8 cellular contexts compared by ENCODE assay signal in the genomic region with DNA sequence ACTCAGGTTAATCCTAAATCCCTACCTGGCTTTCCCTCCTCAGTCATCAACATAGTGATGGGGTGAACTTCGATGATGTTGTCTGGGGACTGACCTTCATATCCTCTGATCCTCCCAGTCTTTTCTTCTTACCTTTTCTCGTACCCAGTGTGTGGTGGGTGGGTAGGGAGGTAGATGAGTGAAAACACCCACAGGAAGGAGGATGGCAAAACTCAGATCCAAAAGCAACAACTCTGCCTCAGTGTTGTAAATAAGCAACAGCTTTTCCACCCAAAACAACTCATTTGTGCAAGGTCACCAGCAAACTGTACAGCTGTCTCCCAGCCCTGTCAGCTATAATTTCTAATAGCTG. TPM values are rescaled to one million over a fixed set of nuclear protein-coding genes. Genes with fewer than 3 reads are reported as not detected.
DNase-seq lines count a peak whose midpoint lies in the region; ATAC-seq and TF ChIP-seq lines count a peak whose summit lies in the region.

No MANE protein-coding gene starts in this region.

- H4K91ac ChIP-seq in H9 (ENCODE audit: insufficient read length, low read depth, low read length) = no peak overlapping the region

- no peak for TF ChIP-seq CTCF in left ventricle myocardium inferior (IDR thresholded peaks at IDR 0.05; ENCODE audit: borderline replicate concordance)
- TF ChIP-seq CTCF in glutamatergic neuron (IDR thresholded peaks at IDR 0.05; ENCODE audit: partially characterized antibody, unreplicated experiment) = no peak
- TF ChIP-seq CTCF in H9 (conservative IDR thresholded peaks at IDR 0.05) = no peak

- WGBS in right cardiac atrium = 85% methylated on average over 2 of the region's 2 CpGs
- WGBS in H9 (ENCODE audit: extremely low coverage, insufficient read length, low lambda C conversion rate) = no CpG with 5 or more reads among the region's 2 CpGs

- no peaks in the 10 kb centered on the region for H3K9me3 Mint-ChIP-seq in activated T-helper 1 cell treated with anti-CD3 and anti-CD28 coated beads, Interleukin-12 subunit alpha, Interleukin-12 subunit beta, Interleukin-2, Interleukin-4 antibody, amounts not matched to agents 30 ng/mL and 10 ng/mL and 1 ng/mL, durations not matched to agents 14 hours and 24 hours and 36 hours
- H3K9me3 Mint-ChIP-seq in glutamatergic neuron (ENCODE audit: unreplicated experiment) (peaks cover 6% of the 10 kb centered on the region), H9 (no peaks in the 10 kb centered on the region)

- H3K27me3 Mint-ChIP-seq in activated T-helper 1 cell treated with anti-CD3 and anti-CD28 coated beads, Interleukin-12 subunit alpha, Interleukin-12 subunit beta, Interleukin-2, Interleukin-4 antibody, amounts not matched to agents 30 ng/mL and 10 ng/mL and 1 ng/mL, durations not matched to agents 14 hours and 24 hours and 36 hours (ENCODE audit: insufficient read depth) = no peaks in the 10 kb centered on the region
- H3K27me3 Mint-ChIP-seq in glutamatergic neuron (ENCODE audit: unreplicated experiment) (peaks cover 2% of the 10 kb centered on the region), H9 (ENCODE audit: low read depth) (no peaks in the 10 kb centered on the region)

- H3K14ac ChIP-seq in H9 (ENCODE audit: insufficient read depth, low read length) = no peak overlapping the region

- no peak overlapping the region for H2BK5ac ChIP-seq in H9 (ENCODE audit: insufficient read length, low read length)

- H2BK12ac ChIP-seq in H9 (ENCODE audit: insufficient read length, low read depth, low read length) = no peak overlapping the region

- H3K4me1 ChIP-seq in left ventricle myocardium inferior = peaks cover 64% of the 10 kb centered on the region
- H3K4me1 ChIP-seq in right cardiac atrium (ENCODE audit: control insufficient read depth, insufficient read depth, low read length) = peaks cover 3% of the 10 kb centered on the region
- H3K4me1 ChIP-seq in mucosa of rectum (ENCODE audit: control insufficient read depth in 2 of 2, insufficient read depth in 2 of 2, low read length in 2 of 2) = peaks cover 33 to 34% of the 10 kb centered on the region in 2 donors
- H3K4me1 ChIP-seq in H9 (ENCODE audit: insufficient read depth, low read length) = peaks cover 6% of the 10 kb centered on the region; the same call in 1 of the 2 replicates

- peaks cover 6% of the 10 kb centered on the region for H3K79me1 ChIP-seq in H9 (ENCODE audit: insufficient read depth, low read depth, low read length, poor library complexity, severe bottlenecking)

- H3K4me2 ChIP-seq in H9 (ENCODE audit: insufficient read depth, insufficient read length, low read length) = no peak overlapping the region

- ATAC-seq in right cardiac atrium = no peak

- H2BK120ac ChIP-seq in H9 (ENCODE audit: low read depth, low read length, poor library complexity, severe bottlenecking) = no peak overlapping the region

- no peak overlapping the region for H2BK20ac ChIP-seq in H9 (ENCODE audit: low read depth, low read length, poor library complexity, severe bottlenecking)

- DNase-seq in left ventricle myocardium inferior = no peak
- DNase-seq in right cardiac atrium = no peak
- DNase-seq in activated T-helper 1 cell treated with anti-CD3 and anti-CD28 coated beads, Interleukin-12 subunit alpha, Interleukin-12 subunit beta, Interleukin-2, Interleukin-4 antibody, amounts not matched to agents 30 ng/mL and 10 ng/mL and 1 ng/mL, durations not matched to agents 14 hours and 24 hours and 36 hours (ENCODE audit: low spot score) = no peak
- no peak for DNase-seq in glutamatergic neuron
- DNase-seq in T-helper 9 cell = no peak
- DNase-seq in H9 = no peak
- no peak for DNase-seq in occipital lobe (lab: John Stamatoyannopoulos, UW)

- H3K23ac ChIP-seq in H9 (ENCODE audit: insufficient read length, low read depth, low read length) = no peak overlapping the region

- H2AK5ac ChIP-seq in H9 (ENCODE audit: insufficient read length, low read length) = no peak overlapping the region

- no peak overlapping the region for H3K18ac ChIP-seq in H9 (ENCODE audit: insufficient read length, low read depth, low read length)

- H4K20me1 ChIP-seq in H9 (ENCODE audit: control insufficient read depth, insufficient read depth, insufficient read length) = peaks cover 2% of the 10 kb centered on the region

- no peak overlapping the region for H2AFZ ChIP-seq in H9 (ENCODE audit: low read length)

- H2BK15ac ChIP-seq in H9 (ENCODE audit: low read depth, low read length) = no peak overlapping the region

- peaks cover 11% of the 10 kb centered on the region; the same call in 1 of the 2 replicates for H3K79me2 ChIP-seq in H9 (ENCODE audit: insufficient read depth, low read length)

- H4K5ac ChIP-seq in H9 (ENCODE audit: insufficient read length, low read depth, low read length) = no peak overlapping the region

- H3K27ac ChIP-seq in left ventricle myocardium inferior (replicated peaks) = peak overlapping the region; percentile 40
- no peak overlapping the region for H3K27ac ChIP-seq in right cardiac atrium (ENCODE audit: low read length)
- H3K27ac ChIP-seq in mucosa of rectum (ENCODE audit: low read depth in 2 of 2, low read length in 2 of 2) = peak overlapping the region; percentile 72 to 82
- H3K27ac ChIP-seq in H9 (ENCODE audit: insufficient read length, low read depth, low read length) = no peak overlapping the region

- no peaks in the 10 kb centered on the region for H3K23me2 ChIP-seq in H9 (ENCODE audit: insufficient read length, low read depth, low read length, poor library complexity, severe bottlenecking)

- H3K27me3 ChIP-seq in left ventricle myocardium inferior (ENCODE audit: low read depth) (no peaks in the 10 kb centered on the region), right cardiac atrium (ENCODE audit: control insufficient read depth, insufficient read depth) (no peaks in the 10 kb centered on the region), mucosa of rectum (ENCODE audit: control insufficient read depth in 2 of 2, insufficient read depth in 2 of 2, low read length in 2 of 2) (no peaks in the 10 kb centered on the region), H9 (ENCODE audit: insufficient read depth, low read length) (no peaks in the 10 kb centered on the region)

- H4K8ac ChIP-seq in H9 (replicated peaks; ENCODE audit: insufficient read length, low read depth, low read length) = no peak overlapping the region

- H3K56ac ChIP-seq in H9 (ENCODE audit: insufficient read length, low read depth, low read length) = no peak overlapping the region

- H3K4ac ChIP-seq in H9 (ENCODE audit: low read depth, low read length) = no peak overlapping the region

- no peaks in the 10 kb centered on the region for H3K36me3 ChIP-seq in left ventricle myocardium inferior
- no peaks in the 10 kb centered on the region for H3K36me3 ChIP-seq in mucosa of rectum (ENCODE audit: control insufficient read depth in 2 of 2, insufficient read depth in 2 of 2, low read length in 2 of 2)

- no peaks in the 10 kb centered on the region for H3K9me3 ChIP-seq in left ventricle myocardium inferior (replicated peaks)
- H3K9me3 ChIP-seq in right cardiac atrium (ENCODE audit: control insufficient read depth, low read length) = no peaks in the 10 kb centered on the region
- no peaks in the 10 kb centered on the region for H3K9me3 ChIP-seq in mucosa of rectum (ENCODE audit: control insufficient read depth in 2 of 2, low read length in 2 of 2)
- no peaks in the 10 kb centered on the region for H3K9me3 ChIP-seq in H9 (ENCODE audit: control insufficient read depth, low read depth, low read length)

- no peak overlapping the region for H3K9ac ChIP-seq in mucosa of rectum (ENCODE audit: low read depth in 1 of 2, low read length in 2 of 2)
- H3K9ac ChIP-seq in H9 (ENCODE audit: extremely low read depth, insufficient read length, low read length) = no peak overlapping the region

- H3K36me3 Mint-ChIP-seq in activated T-helper 1 cell treated with anti-CD3 and anti-CD28 coated beads, Interleukin-12 subunit alpha, Interleukin-12 subunit beta, Interleukin-2, Interleukin-4 antibody, amounts not matched to agents 30 ng/mL and 10 ng/mL and 1 ng/mL, durations not matched to agents 14 hours and 24 hours and 36 hours (ENCODE audit: low read depth) = peaks cover 43% of the 10 kb centered on the region
- H3K36me3 Mint-ChIP-seq in glutamatergic neuron (ENCODE audit: unreplicated experiment) = no peaks in the 10 kb centered on the region
- peaks cover 0 to 2% (median 0%) of the 10 kb centered on the region in 3 experiments; a peak in 2 of 7 replicates for H3K36me3 Mint-ChIP-seq in H9 (ENCODE audit: insufficient read depth in 1 of 3, low read depth in 3 of 3)

- no peak overlapping the region for H3K4me3 ChIP-seq in left ventricle myocardium inferior
- H3K4me3 ChIP-seq in right cardiac atrium (ENCODE audit: low read length) = no peak overlapping the region
- H3K4me3 ChIP-seq in mucosa of rectum (ENCODE audit: low read length in 2 of 2) = peak overlapping the region in 1 of 2 donors; percentile 22

- peaks cover 91% of the 10 kb centered on the region for H3K4me1 Mint-ChIP-seq in activated T-helper 1 cell treated with anti-CD3 and anti-CD28 coated beads, Interleukin-12 subunit alpha, Interleukin-12 subunit beta, Interleukin-2, Interleukin-4 antibody, amounts not matched to agents 30 ng/mL and 10 ng/mL and 1 ng/mL, durations not matched to agents 14 hours and 24 hours and 36 hours (ENCODE audit: low read depth)
- H3K4me1 Mint-ChIP-seq in glutamatergic neuron (ENCODE audit: low read depth, unreplicated experiment) (peaks cover 16% of the 10 kb centered on the region), H9 (peaks cover 63 to 71% of the 10 kb centered on the region in 2 experiments)

- no peak overlapping the region for H3T11ph ChIP-seq in H9 (ENCODE audit: low read length)

- intact Hi-C loops in left ventricle myocardium inferior (cut with micrococcal nuclease) = no loop called here
- intact Hi-C loops in right cardiac atrium (cut with DNase I) = no loop called here
- intact Hi-C loops in activated T-helper 1 cell treated with anti-CD3 and anti-CD28 coated beads, Interleukin-12 subunit alpha, Interleukin-12 subunit beta, Interleukin-2, Interleukin-4 antibody, amounts not matched to agents 30 ng/mL and 10 ng/mL and 1 ng/mL, durations not matched to agents 14 hours and 24 hours and 36 hours (cut with micrococcal nuclease) = loop anchor here (1.0 to 5.0 kb wide), 12 partner anchors 16 to 774 kb away; partner anchors contain the start of genes CCT6A, LANCL2, MRPS17 and PSPH

- H3K27ac Mint-ChIP-seq in activated T-helper 1 cell treated with anti-CD3 and anti-CD28 coated beads, Interleukin-12 subunit alpha, Interleukin-12 subunit beta, Interleukin-2, Interleukin-4 antibody, amounts not matched to agents 30 ng/mL and 10 ng/mL and 1 ng/mL, durations not matched to agents 14 hours and 24 hours and 36 hours = peak overlapping the region; percentile 98
- H3K27ac Mint-ChIP-seq in glutamatergic neuron (ENCODE audit: unreplicated experiment) (no peak overlapping the region), H9 (peak overlapping the region in 1 of 3 experiments; percentile 88; a peak in 2 of 7 replicates)

- H3K4me3 Mint-ChIP-seq in activated T-helper 1 cell treated with anti-CD3 and anti-CD28 coated beads, Interleukin-12 subunit alpha, Interleukin-12 subunit beta, Interleukin-2, Interleukin-4 antibody, amounts not matched to agents 30 ng/mL and 10 ng/mL and 1 ng/mL, durations not matched to agents 14 hours and 24 hours and 36 hours = peak overlapping the region; percentile 75
- no peak overlapping the region for H3K4me3 Mint-ChIP-seq in glutamatergic neuron (ENCODE audit: unreplicated experiment)
- H3K4me3 Mint-ChIP-seq in H9 = no peak overlapping the region

RNA-seq across cellular contexts. Expression of gene VOPP1, which starts 38.6 kb away (rescaled TPM):
- total RNA-seq in left ventricle myocardium inferior (23.7 TPM), right cardiac atrium (10 to 100 TPM; 19.0 to 21.8 (median 21.0) TPM), glutamatergic neuron (ENCODE audit: unreplicated experiment) (30.6 TPM), H9 (2021) (55.7 and 56.8 TPM in 2 replicates), occipital lobe (108 TPM)
- 12.7 TPM for polyA plus RNA-seq in right cardiac atrium
- 96.3 and 102 TPM in 2 replicates for total RNA-seq in activated T-helper 1 cell treated with anti-CD3 and anti-CD28 coated beads, Interleukin-12 subunit alpha, Interleukin-12 subunit beta, Interleukin-2, Interleukin-4 antibody, amounts not matched to agents 30 ng/mL and 10 ng/mL and 1 ng/mL, durations not matched to agents 14 hours and 24 hours and 36 hours

Comparison
In these comparisons a context has a peak if more than half of its experiments do, and no peak if none do; other contexts are left out.
1. H3K27ac ChIP-seq: peak in left ventricle myocardium inferior (single experiment) and mucosa of rectum (2 of 2); none in right cardiac atrium (single experiment) and H9 (single experiment).